Comparison of ENCODE assay signal across 9 cellular contexts in the genomic region with DNA sequence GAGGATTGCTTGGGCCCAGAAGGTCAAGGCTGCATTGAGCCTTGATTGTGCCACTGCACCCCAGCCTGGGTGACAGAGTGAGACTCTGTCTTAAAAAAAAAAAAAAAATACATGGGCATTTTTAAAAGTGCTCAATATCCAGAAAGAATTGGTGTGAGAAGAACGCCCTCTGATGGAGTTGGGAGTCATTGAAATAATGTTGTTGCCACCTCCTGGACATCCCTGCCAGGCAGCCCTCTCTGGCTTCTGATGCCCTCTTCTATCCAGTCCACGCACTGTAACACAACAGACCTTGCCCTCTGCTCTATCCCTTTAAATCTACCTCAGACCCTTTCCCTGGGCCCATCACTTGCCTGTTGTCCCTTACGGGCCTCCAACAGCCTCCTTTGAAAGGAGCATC. TPM values are rescaled to one million over a fixed set of nuclear protein-coding genes. Genes with fewer than 3 reads are reported as not detected.
A peak's percentile ranks its signal among the peaks of the same experiment; 100 is the strongest.
DNase-seq lines count a peak whose midpoint lies in the region; ATAC-seq and TF ChIP-seq lines count a peak whose summit lies in the region.
"Had no signal": no experiment of that assay in that cellular context is flagged by ENCODE, and none has a peak within 500 bp of the region (broad histone marks: within the 10 kb centered on the region; RNA-seq: fewer than 3 reads in every experiment).

No MANE protein-coding gene starts in this region.

- no peak overlapping the region for H3K4me3 ChIP-seq in NB4 (ENCODE audit: low read depth, low read length)
- H3K4me3 ChIP-seq: SJSA1 had no signal

- DNase-seq in activated T-cell treated with anti-CD3 and anti-CD28 coated beads, Interleukin-2, amount 50 U/mL, for 72 hours, result peak; percentile 22 to 27
- DNase-seq in activated T-cell treated with anti-CD3 and anti-CD28 coated beads, Interleukin-2, amount 50 U/mL, for 1 hour, result no peak
- peak; percentile 42 for DNase-seq in NB4 (ENCODE audit: low read depth)
- DNase-seq in chondrocyte (ENCODE audit: low spot score), result no peak
- peak in 1 of 2 donors; percentile 67 for DNase-seq in stimulated activated effector memory CD8-positive, alpha-beta T cell treated with anti-CD3 and anti-CD28 coated beads, Interleukin-12 subunit alpha, Interleukin-12 subunit beta, amount 100 ng/mL, for 72 hours (ENCODE audit: low spot score in 2 of 2)
- no peak for DNase-seq in amniotic stem cell (lab: John Stamatoyannopoulos, UW)
- no peak for DNase-seq in NCI-H345 (lab: John Stamatoyannopoulos, UW)

- H3K27ac Mint-ChIP-seq in activated T-cell treated with anti-CD3 and anti-CD28 coated beads, Interleukin-2, amount 50 U/mL, for 72 hours, result no peak overlapping the region
- no peak overlapping the region for H3K27ac Mint-ChIP-seq in chondrocyte (ENCODE audit: unreplicated experiment)
- peak overlapping the region; percentile 88 for H3K27ac Mint-ChIP-seq in stimulated activated effector memory CD8-positive, alpha-beta T cell treated with anti-CD3 and anti-CD28 coated beads, Interleukin-12 subunit alpha, Interleukin-12 subunit beta, amount 100 ng/mL, for 72 hours

- no peaks in the 10 kb centered on the region for H3K9me3 Mint-ChIP-seq in activated T-cell treated with anti-CD3 and anti-CD28 coated beads, Interleukin-2, amount 50 U/mL, for 72 hours
- no peaks in the 10 kb centered on the region for H3K9me3 Mint-ChIP-seq in chondrocyte (ENCODE audit: low read depth)
- H3K9me3 Mint-ChIP-seq in stimulated activated effector memory CD8-positive, alpha-beta T cell treated with anti-CD3 and anti-CD28 coated beads, Interleukin-12 subunit alpha, Interleukin-12 subunit beta, amount 100 ng/mL, for 72 hours, result no peaks in the 10 kb centered on the region

- TF ChIP-seq CTCF in NB4 (IDR thresholded peaks at IDR 0.05; ENCODE audit: low read depth, low read length) (peak; percentile 4), chondrocyte (IDR thresholded peaks at IDR 0.05) (peak; percentile 81)

- peaks cover 0 to 1% of the 10 kb centered on the region in 2 donors for H3K36me3 Mint-ChIP-seq in activated T-cell treated with anti-CD3 and anti-CD28 coated beads, Interleukin-2, amount 50 U/mL, for 72 hours (ENCODE audit: insufficient read depth in 2 of 2)
- H3K36me3 Mint-ChIP-seq in chondrocyte (ENCODE audit: low read depth), result peaks cover 2% of the 10 kb centered on the region
- H3K36me3 Mint-ChIP-seq in stimulated activated effector memory CD8-positive, alpha-beta T cell treated with anti-CD3 and anti-CD28 coated beads, Interleukin-12 subunit alpha, Interleukin-12 subunit beta, amount 100 ng/mL, for 72 hours, result peaks cover 20% of the 10 kb centered on the region

- TF ChIP-seq POLR2A in NB4 (IDR thresholded peaks at IDR 0.05; ENCODE audit: extremely low read depth, insufficient read length), result no peak

- H3K4me1 Mint-ChIP-seq in activated T-cell treated with anti-CD3 and anti-CD28 coated beads, Interleukin-2, amount 50 U/mL, for 72 hours (ENCODE audit: low read depth), result peaks cover 25% of the 10 kb centered on the region
- peaks cover 16% of the 10 kb centered on the region for H3K4me1 Mint-ChIP-seq in chondrocyte (ENCODE audit: low read depth)
- peaks cover 60% of the 10 kb centered on the region for H3K4me1 Mint-ChIP-seq in stimulated activated effector memory CD8-positive, alpha-beta T cell treated with anti-CD3 and anti-CD28 coated beads, Interleukin-12 subunit alpha, Interleukin-12 subunit beta, amount 100 ng/mL, for 72 hours

- peaks cover 34% of the 10 kb centered on the region for H3K27me3 Mint-ChIP-seq in activated T-cell treated with anti-CD3 and anti-CD28 coated beads, Interleukin-2, amount 50 U/mL, for 72 hours (ENCODE audit: low read depth)
- peaks cover 45% of the 10 kb centered on the region for H3K27me3 Mint-ChIP-seq in chondrocyte (ENCODE audit: low read depth)

- H3K4me3 Mint-ChIP-seq in activated T-cell treated with anti-CD3 and anti-CD28 coated beads, Interleukin-2, amount 50 U/mL, for 72 hours, result no peak overlapping the region
- no peak overlapping the region for H3K4me3 Mint-ChIP-seq in chondrocyte (ENCODE audit: unreplicated experiment)
- peak overlapping the region; percentile 99 for H3K4me3 Mint-ChIP-seq in stimulated activated effector memory CD8-positive, alpha-beta T cell treated with anti-CD3 and anti-CD28 coated beads, Interleukin-12 subunit alpha, Interleukin-12 subunit beta, amount 100 ng/mL, for 72 hours

- ATAC-seq in activated T-cell treated with anti-CD3 and anti-CD28 coated beads, Interleukin-2, amount 50 U/mL, for 72 hours (replicated peaks in 1 of 2), result peak; percentile 35 to 48
- ATAC-seq in stimulated activated effector memory CD8-positive, alpha-beta T cell treated with anti-CD3 and anti-CD28 coated beads, Interleukin-12 subunit alpha, Interleukin-12 subunit beta, amount 100 ng/mL, for 72 hours, result peak; percentile 29
- no peak for ATAC-seq in HG03378 (IDR thresholded peaks at IDR 0.05; ENCODE audit: unreplicated experiment)

RNA-seq across cellular contexts. Expression of gene PTGDR, which starts 4.9 kb away (rescaled TPM):
- total RNA-seq in activated T-cell treated with anti-CD3 and anti-CD28 coated beads, Interleukin-2, amount 50 U/mL, for 72 hours, result under 1 TPM; 0.19 to 0.60 TPM
- 0.07 TPM in 1 of 3 replicates, not detected in the others for total RNA-seq in chondrocyte
- total RNA-seq: SJSA1 had no signal

RNA-seq across cellular contexts. Expression of gene PTGER2, which starts 41.7 kb away (rescaled TPM):
- total RNA-seq in activated T-cell treated with anti-CD3 and anti-CD28 coated beads, Interleukin-2, amount 50 U/mL, for 72 hours, result 1 to 10 TPM; 6.2 to 9.6 TPM
- 1.7 to 3.8 TPM (median 2.5 TPM) in 3 replicates for total RNA-seq in chondrocyte

Comparison
In these comparisons a context has a peak if more than half of its experiments do, and no peak if none do; other contexts are left out.
1. DNase-seq: peak in activated T-cell treated with anti-CD3 and anti-CD28 coated beads, Interleukin-2, amount 50 U/mL, for 72 hours (2 of 2) and NB4 (single experiment); none in activated T-cell treated with anti-CD3 and anti-CD28 coated beads, Interleukin-2, amount 50 U/mL, for 1 hour (single experiment), chondrocyte (single experiment), amniotic stem cell (single experiment) and NCI-H345 (single experiment).